Comparison of ENCODE assay signal across 8 cellular contexts in genomic region chr11:3807856-3808845, GRCh38. TPM values are rescaled to one million over a fixed set of nuclear protein-coding genes. Genes with fewer than 3 reads are reported as not detected.
DNase-seq lines count a peak whose midpoint lies in the region; ATAC-seq and TF ChIP-seq lines count a peak whose summit lies in the region.

Gene PGAP2 (plus strand): TSS chr11:3808560. CDS start chr11:3811260, 2,700 bp downstream.

- no peaks in the 10 kb centered on the region for H3K27me3 ChIP-seq in right lobe of liver

- peak within 1 kb of the TSS; percentile 79 to 91 (median 85) for H3K4me3 ChIP-seq in right lobe of liver

- H3K36me3 ChIP-seq in right lobe of liver, result no peaks in the 10 kb centered on the region

- TF ChIP-seq POLR2A in right lobe of liver (IDR thresholded peaks at IDR 0.05), result no peak

- 2% methylated on average over 20 of the region's 53 CpGs for WGBS in right lobe of liver (ENCODE audit: insufficient coverage, low coverage, low lambda C conversion rate, missing lambda C conversion rate)

- intact Hi-C loops in right lobe of liver (cut with DNase I), result no loop called here

- no peaks in the 10 kb centered on the region for H3K9me3 ChIP-seq in right lobe of liver

- DNase-seq in NCI-H2171 treated with DMSO at 0.1 percent for 48 hours (lab: John Stamatoyannopoulos, UW), result peak; percentile 45
- no peak for DNase-seq in NCI-H2171 (lab: John Stamatoyannopoulos, UW)
- DNase-seq in NCI-H345 (lab: John Stamatoyannopoulos, UW), result peak; percentile 83
- peak; percentile 43 to 47 for DNase-seq in activated CD4-positive, alpha-beta T cell treated with anti-CD3 and anti-CD28 coated beads for 4 hours
- peak; percentile 87 for DNase-seq in ecto neural progenitor cell (ENCODE audit: low spot score)
- peak; percentile 72 to 80 (median 74) for DNase-seq in right lobe of liver
- peak in 2 of 3 experiments; percentile 30 to 44 for DNase-seq in stimulated activated CD4-positive, alpha-beta T cell treated with anti-CD3 and anti-CD28 coated beads, TNF-alpha, amount 100 ng/mL, for 4 hours (ENCODE audit: low read depth in 3 of 3)

- ATAC-seq in HG02943 (IDR thresholded peaks at IDR 0.05; ENCODE audit: low read depth, unreplicated experiment), result peak; percentile 74
- ATAC-seq in right lobe of liver, result peak; percentile 83 to 84 (median 83)

- peak; percentile 46 to 67 (median 65) for TF ChIP-seq CTCF in right lobe of liver (IDR thresholded peaks at IDR 0.05)

- H3K27ac ChIP-seq in right lobe of liver, result peak within 1 kb of the TSS; percentile 41 to 65 (median 60)

- H3K4me1 ChIP-seq in right lobe of liver, result peaks cover 0 to 11% (median 2%) of the 10 kb centered on the region in 4 donors

RNA-seq across cellular contexts. Expression of gene PGAP2, which starts in this region (rescaled TPM):
- total RNA-seq in right lobe of liver, result 10 to 100 TPM; 14.8 to 26.8 (median 17.9) TPM
